In genomic region chr14:70130498-70130897, GRCh38 we compare ENCODE assay signal across 17 cellular contexts. TPM values are rescaled to one million over a fixed set of nuclear protein-coding genes. Genes with fewer than 3 reads are reported as not detected.
"Had no signal": no experiment of that assay in that cellular context is flagged by ENCODE, and none has a peak within 500 bp of the region (broad histone marks: within the 10 kb centered on the region; RNA-seq: fewer than 3 reads in every experiment).

No MANE protein-coding gene starts in this region.

- ATAC-seq: activated CD8-positive, alpha-beta T cell treated with anti-CD3 and anti-CD28 coated beads, Interleukin-2, amount 10 ng/mL, durations not matched to agents 7 days and 5 days; esophagus mucosa; mucosa of descending colon; naive thymus-derived CD4-positive, alpha-beta T cell; stimulated activated effector memory CD8-positive, alpha-beta T cell treated with anti-CD3 and anti-CD28 coated beads, Interleukin-12 subunit alpha, Interleukin-12 subunit beta, amount 100 ng/mL, for 72 hours had no signal

- FAIRE-seq: keratinocyte had no signal

- DNase-seq: activated B cell treated with CpG ODN at 0.5 μM for 24 hours; activated CD4-positive, alpha-beta T cell treated with anti-CD3 and anti-CD28 coated beads for 48 hours; activated CD8-positive, alpha-beta memory T cell treated with anti-CD3 and anti-CD28 coated beads, Interleukin-2, amount 50 U/mL, for 4 hours; activated CD8-positive, alpha-beta T cell treated with anti-CD3 and anti-CD28 coated beads, Interleukin-2, amount 10 ng/mL, durations not matched to agents 7 days and 5 days; activated gamma-delta T cell treated with Interleukin-2 at 50 U/mL for 16 hours; activated T-cell treated with anti-CD3 and anti-CD28 coated beads, Interleukin-2, amount 50 U/mL, for 48 hours; amniotic stem cell; colonic mucosa; left ventricle myocardium inferior; mucosa of descending colon; naive thymus-derived CD4-positive, alpha-beta T cell; thyroid gland had no signal

- H3K4me1 Mint-ChIP-seq: activated B cell treated with CpG ODN at 0.5 μM for 24 hours; naive thymus-derived CD4-positive, alpha-beta T cell; stimulated activated effector memory CD8-positive, alpha-beta T cell treated with anti-CD3 and anti-CD28 coated beads, Interleukin-12 subunit alpha, Interleukin-12 subunit beta, amount 100 ng/mL, for 72 hours had no signal

- H3K27ac Mint-ChIP-seq: activated B cell treated with CpG ODN at 0.5 μM for 24 hours; activated CD8-positive, alpha-beta T cell treated with anti-CD3 and anti-CD28 coated beads, Interleukin-2, amount 10 ng/mL, durations not matched to agents 7 days and 5 days; activated naive CD8-positive, alpha-beta T cell; naive thymus-derived CD4-positive, alpha-beta T cell; stimulated activated effector memory CD8-positive, alpha-beta T cell treated with anti-CD3 and anti-CD28 coated beads, Interleukin-12 subunit alpha, Interleukin-12 subunit beta, amount 100 ng/mL, for 72 hours had no signal

- H3K9me3 Mint-ChIP-seq: activated B cell treated with CpG ODN at 0.5 μM for 24 hours; stimulated activated effector memory CD8-positive, alpha-beta T cell treated with anti-CD3 and anti-CD28 coated beads, Interleukin-12 subunit alpha, Interleukin-12 subunit beta, amount 100 ng/mL, for 72 hours had no signal

- H3K36me3 Mint-ChIP-seq: activated naive CD8-positive, alpha-beta T cell; naive thymus-derived CD4-positive, alpha-beta T cell; stimulated activated effector memory CD8-positive, alpha-beta T cell treated with anti-CD3 and anti-CD28 coated beads, Interleukin-12 subunit alpha, Interleukin-12 subunit beta, amount 100 ng/mL, for 72 hours had no signal

- H3K27ac ChIP-seq: colonic mucosa, left ventricle myocardium inferior, neutrophil, thyroid gland had no signal

- H3K4me3 Mint-ChIP-seq: activated B cell treated with CpG ODN at 0.5 μM for 24 hours; activated CD8-positive, alpha-beta T cell treated with anti-CD3 and anti-CD28 coated beads, Interleukin-2, amount 10 ng/mL, durations not matched to agents 7 days and 5 days; activated naive CD8-positive, alpha-beta T cell; naive thymus-derived CD4-positive, alpha-beta T cell; stimulated activated effector memory CD8-positive, alpha-beta T cell treated with anti-CD3 and anti-CD28 coated beads, Interleukin-12 subunit alpha, Interleukin-12 subunit beta, amount 100 ng/mL, for 72 hours had no signal

RNA-seq across cellular contexts. Expression of gene SLC8A3, which starts 58.3 kb away (rescaled TPM):
- total RNA-seq: activated CD8-positive, alpha-beta T cell treated with anti-CD3 and anti-CD28 coated beads, Interleukin-2, amount 10 ng/mL, durations not matched to agents 7 days and 5 days had no signal
